ENCODE assay signal across 21 cellular contexts in the genomic region with DNA sequence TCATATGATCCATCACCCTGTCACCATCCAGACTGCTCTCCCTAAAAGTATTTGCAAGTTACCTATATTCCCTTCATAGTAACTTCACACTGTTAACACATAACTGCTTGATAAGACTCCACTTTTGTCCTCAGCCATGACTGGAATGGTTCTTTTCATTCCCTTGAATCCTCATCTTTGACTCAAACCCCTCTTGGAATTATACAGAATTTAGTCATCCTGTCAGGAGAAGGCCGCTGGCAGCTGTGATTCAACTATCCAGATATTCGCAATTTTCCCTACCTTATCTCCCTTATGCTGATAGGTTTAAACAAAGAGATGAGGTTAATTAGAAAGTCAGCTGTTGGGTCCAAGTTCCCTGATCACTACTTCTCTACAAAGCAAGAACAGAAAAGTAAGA.
"Had no signal": no experiment of that assay in that cellular context is flagged by ENCODE, and none has a peak within 500 bp of the region (broad histone marks: within the 10 kb centered on the region; RNA-seq: fewer than 3 reads in every experiment).

No MANE protein-coding gene starts in this region.

- H3K9me3 ChIP-seq: colonic mucosa, heart right ventricle, left lung, neutrophil, right atrium auricular region, thoracic aorta, tibial nerve, upper lobe of right lung, vagina had no signal

- H3K36me3 ChIP-seq: colonic mucosa, heart right ventricle, left lung, neutrophil, right atrium auricular region, thoracic aorta, tibial nerve, upper lobe of right lung, vagina had no signal

- DNase-seq: colonic mucosa; effector CD8-positive, alpha-beta T cell; endodermal cell; foreskin melanocyte; glutamatergic neuron; heart right ventricle; hippocampal formation; left cardiac atrium; left lung; mesendoderm; midbrain; naive thymus-derived CD4-positive, alpha-beta T cell; stimulated activated CD4-positive, alpha-beta T cell treated with anti-CD3 and anti-CD28 coated beads, Interleukin-4, amount 100 ng/mL, for 4 hours; upper lobe of right lung had no signal

- H2AFZ ChIP-seq: parathyroid adenoma had no signal

- H3K9ac ChIP-seq: parathyroid adenoma had no signal

- H3K27me3 ChIP-seq: colonic mucosa, heart right ventricle, left lung, neutrophil, right atrium auricular region, tibial nerve, upper lobe of right lung, vagina had no signal

- H3K27ac ChIP-seq: colonic mucosa, epithelial cell of prostate, heart right ventricle, left lung, neutrophil, parathyroid adenoma, right atrium auricular region, thoracic aorta, upper lobe of right lung had no signal

- H3K4me3 ChIP-seq: colonic mucosa, heart right ventricle, left lung, right atrium auricular region, thoracic aorta, tibial nerve, upper lobe of right lung, vagina had no signal

- ATAC-seq: heart right ventricle; left cardiac atrium; left lung; naive thymus-derived CD4-positive, alpha-beta T cell; upper lobe of right lung had no signal

- H3K4me1 ChIP-seq: colonic mucosa, left lung, parathyroid adenoma, right atrium auricular region, upper lobe of right lung had no signal

- H3K79me2 ChIP-seq: parathyroid adenoma had no signal
